9 cellular contexts compared by ENCODE assay signal in the genomic region with DNA sequence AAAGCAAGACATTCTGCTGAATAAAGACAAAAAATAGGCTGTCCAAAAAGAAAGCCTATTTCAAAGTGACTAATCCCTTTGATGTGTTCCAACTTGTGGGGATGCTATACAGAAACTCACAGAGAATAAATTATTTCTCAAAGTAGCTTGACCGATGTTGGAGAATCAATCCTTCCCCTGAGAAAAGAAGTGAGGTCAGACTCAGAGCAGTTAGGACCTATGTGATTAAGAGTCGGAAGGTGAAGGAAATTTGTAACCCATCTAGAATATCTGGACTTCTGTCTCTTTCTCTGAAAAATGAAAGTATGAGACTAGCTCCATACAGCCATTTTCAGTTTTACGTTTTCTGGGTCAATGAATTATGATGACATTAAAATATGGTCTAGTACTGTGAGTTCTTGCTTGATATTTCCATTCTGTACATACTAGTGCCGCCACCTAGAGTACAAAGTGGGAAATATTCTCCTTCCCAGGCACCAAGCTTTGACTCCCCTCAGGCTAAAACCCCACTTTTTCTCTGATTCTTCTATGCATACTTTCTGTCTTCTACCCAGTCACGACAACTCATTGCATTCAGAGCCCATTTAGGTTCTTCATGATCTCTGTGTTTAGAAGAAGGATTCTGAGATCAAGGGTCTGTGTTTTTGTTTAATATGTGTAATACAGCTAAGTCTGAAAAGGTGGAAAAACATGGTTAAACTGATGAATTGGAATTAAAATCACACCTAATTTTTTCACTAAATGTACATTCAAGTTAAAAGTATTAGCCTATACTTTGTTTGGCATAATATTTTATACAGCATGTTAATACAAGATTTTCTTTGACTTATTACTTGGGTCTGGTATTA. TPM values are rescaled to one million over a fixed set of nuclear protein-coding genes. Genes with fewer than 3 reads are reported as not detected.
DNase-seq lines count a peak whose midpoint lies in the region; ATAC-seq, FAIRE-seq and TF ChIP-seq lines count a peak whose summit lies in the region.
"Had no signal": no experiment of that assay in that cellular context is flagged by ENCODE, and none has a peak within 500 bp of the region (broad histone marks: within the 10 kb centered on the region; RNA-seq: fewer than 3 reads in every experiment).

No MANE protein-coding gene starts in this region.

- H3K4me1 Mint-ChIP-seq in activated CD8-positive, alpha-beta T cell treated with anti-CD3 and anti-CD28 coated beads for 36 hours (ENCODE audit: low read depth): no peaks in the 10 kb centered on the region
- H3K4me1 Mint-ChIP-seq: activated B cell treated with CpG ODN at 0.5 μM for 24 hours had no signal

- POLR2A ChIA-PET in activated CD8-positive, alpha-beta T cell treated with anti-CD3 and anti-CD28 coated beads for 36 hours (lab: Charles Lee): no interaction called here

- no peaks in the 10 kb centered on the region for H3K36me3 Mint-ChIP-seq in activated CD8-positive, alpha-beta T cell treated with anti-CD3 and anti-CD28 coated beads for 36 hours (ENCODE audit: low read depth)

- no peak overlapping the region for H3K27ac ChIP-seq in small intestine (ENCODE audit: low read depth in 1 of 2, low read length in 1 of 2)

- intact Hi-C loops in activated CD8-positive, alpha-beta T cell treated with anti-CD3 and anti-CD28 coated beads for 36 hours (cut with micrococcal nuclease): no loop called here
- intact Hi-C loops in left ventricle myocardium superior (cut with micrococcal nuclease): loop anchor here (2.0 kb wide), 1 partner anchor 292 kb away; no protein-coding TSS in a partner anchor

- no peak overlapping the region for H3K27ac Mint-ChIP-seq in activated CD8-positive, alpha-beta T cell treated with anti-CD3 and anti-CD28 coated beads for 36 hours
- H3K27ac Mint-ChIP-seq: activated B cell treated with CpG ODN at 0.5 μM for 24 hours had no signal

- H3K9me3 Mint-ChIP-seq in activated CD8-positive, alpha-beta T cell treated with anti-CD3 and anti-CD28 coated beads for 36 hours: no peaks in the 10 kb centered on the region
- H3K9me3 Mint-ChIP-seq: activated B cell treated with CpG ODN at 0.5 μM for 24 hours had no signal

- H3K4me3 Mint-ChIP-seq in activated CD8-positive, alpha-beta T cell treated with anti-CD3 and anti-CD28 coated beads for 36 hours: no peak overlapping the region
- H3K4me3 Mint-ChIP-seq: activated B cell treated with CpG ODN at 0.5 μM for 24 hours had no signal

- ATAC-seq in GM18907 (IDR thresholded peaks at IDR 0.05; ENCODE audit: unreplicated experiment) (peak; percentile 99), HG03039 (IDR thresholded peaks at IDR 0.05; ENCODE audit: unreplicated experiment) (peak; percentile 97), left ventricle myocardium superior (peak; percentile 82)
- peak; percentile 58 for ATAC-seq in activated CD8-positive, alpha-beta T cell treated with anti-CD3 and anti-CD28 coated beads for 36 hours

- 29 to 37% (median 35%) methylated on average over 5 of the region's 5 CpGs for WGBS in small intestine, 3 donors

- H3K27me3 ChIP-seq in small intestine (ENCODE audit: control insufficient read depth in 2 of 2, insufficient read depth in 2 of 2, low read length in 2 of 2): no peaks in the 10 kb centered on the region

- H3K36me3 ChIP-seq in small intestine (ENCODE audit: control insufficient read depth in 2 of 2, insufficient read depth in 2 of 2, low read length in 2 of 2): no peaks in the 10 kb centered on the region

- peak; percentile 56 for TF ChIP-seq CTCF in activated CD8-positive, alpha-beta T cell treated with anti-CD3 and anti-CD28 coated beads for 36 hours (IDR thresholded peaks at IDR 0.05)

- CTCF ChIA-PET in activated CD8-positive, alpha-beta T cell treated with anti-CD3 and anti-CD28 coated beads for 36 hours (lab: Charles Lee): interaction anchor here (0.7 to 3.3 kb wide), 20 partner anchors 11 to 789 kb away, joined by 3 to 21 read pairs (median 4); no protein-coding TSS in a partner anchor

- no peaks in the 10 kb centered on the region for H3K9me3 ChIP-seq in small intestine (ENCODE audit: control insufficient read depth, low read depth)

- H3K27me3 Mint-ChIP-seq in activated CD8-positive, alpha-beta T cell treated with anti-CD3 and anti-CD28 coated beads for 36 hours: no peaks in the 10 kb centered on the region
- H3K27me3 Mint-ChIP-seq: activated B cell treated with CpG ODN at 0.5 μM for 24 hours had no signal

- H3K4me1 ChIP-seq in small intestine (ENCODE audit: control insufficient read depth in 2 of 2, insufficient read depth in 1 of 2, low read depth in 1 of 2, low read length in 1 of 2): no peaks in the 10 kb centered on the region

- H3K4me3 ChIP-seq in small intestine (ENCODE audit: low read depth in 1 of 2, low read length in 2 of 2): no peak overlapping the region

- DNase-seq in COLO829 (ENCODE audit: low spot score): peak; percentile 65
- peak; percentile 69 for DNase-seq in NCI-H146 (lab: John Stamatoyannopoulos, UW)
- DNase-seq in activated CD8-positive, alpha-beta T cell treated with anti-CD3 and anti-CD28 coated beads for 36 hours: peak; percentile 39
- DNase-seq in left ventricle myocardium superior: no peak
- peak; percentile 66 for DNase-seq in small intestine
- no peak for DNase-seq in activated CD4-positive, CD25-positive, alpha-beta regulatory T cell treated with anti-CD3 and anti-CD28 coated beads, Interleukin-2, amount 50 U/mL, for 72 hours
- DNase-seq: activated B cell treated with CpG ODN at 0.5 μM for 24 hours had no signal

- FAIRE-seq in small intestine (lab: Jason Lieb, UNC): no peak

RNA-seq across cellular contexts. Expression of gene NTS, which starts 6.9 kb away (rescaled TPM):
- not detected for total RNA-seq in activated CD8-positive, alpha-beta T cell treated with anti-CD3 and anti-CD28 coated beads for 36 hours
- 0.20 TPM for total RNA-seq in left ventricle myocardium superior
- 10 to 100 TPM in 1 of 3 donors, 1 to 10 TPM in 1, under 1 TPM in 1; 0.81 to 10.3 (median 2.7) TPM for polyA plus RNA-seq in small intestine
- total RNA-seq: activated B cell treated with CpG ODN at 0.5 μM for 24 hours had no signal

RNA-seq across cellular contexts. Expression of gene RASSF9, which starts 30.9 kb away (rescaled TPM):
- total RNA-seq in activated CD8-positive, alpha-beta T cell treated with anti-CD3 and anti-CD28 coated beads for 36 hours: not detected
- 6.1 TPM for total RNA-seq in left ventricle myocardium superior
- polyA plus RNA-seq in small intestine: 1 to 10 TPM in 1 of 3 donors, under 1 TPM in 2; 0.27 to 1.5 (median 0.45) TPM
- total RNA-seq: activated B cell treated with CpG ODN at 0.5 μM for 24 hours had no signal

Comparison
In these comparisons a context has a peak if more than half of its experiments do, and no peak if none do; other contexts are left out.
1. DNase-seq: peak in COLO829 (single experiment), NCI-H146 (single experiment), activated CD8-positive, alpha-beta T cell treated with anti-CD3 and anti-CD28 coated beads for 36 hours (single experiment) and small intestine (single experiment); none in left ventricle myocardium superior (single experiment) and activated CD4-positive, CD25-positive, alpha-beta regulatory T cell treated with anti-CD3 and anti-CD28 coated beads, Interleukin-2, amount 50 U/mL, for 72 hours (single experiment).
2. Peak in every context shown above with its lines, with median percentiles within 50 percentile points of each other: ATAC-seq.